16 cellular contexts compared by ENCODE assay signal in genomic region chr2:222492683-222493082, GRCh38.
DNase-seq lines count a peak whose midpoint lies in the region; ATAC-seq, FAIRE-seq and TF ChIP-seq lines count a peak whose summit lies in the region.
"Had no signal": no experiment of that assay in that cellular context is flagged by ENCODE, and none has a peak within 500 bp of the region (broad histone marks: within the 10 kb centered on the region; RNA-seq: fewer than 3 reads in every experiment).

No MANE protein-coding gene starts in this region.

- H3K4me3 ChIP-seq in heart right ventricle (no peak overlapping the region), fibroblast of pulmonary artery (replicated peaks; ENCODE audit: low read depth, low read length) (no peak overlapping the region), liver (ENCODE audit: low read depth in 1 of 3, low read length in 3 of 3) (no peak overlapping the region), small intestine (ENCODE audit: low read depth in 1 of 2, low read length in 2 of 2) (no peak overlapping the region)
- H3K4me3 ChIP-seq: BLaER1 treated with 17β-estradiol and CSF1 and Interleukin-3, amounts not matched to agents 10 nM and 100 nM; GM12878; HAP-1 had no signal

- H3K27ac ChIP-seq in heart right ventricle (no peak overlapping the region), liver (ENCODE audit: low read depth in 1 of 2, low read length in 2 of 2) (no peak overlapping the region), small intestine (ENCODE audit: low read depth in 1 of 2, low read length in 1 of 2) (no peak overlapping the region)
- H3K27ac ChIP-seq: BLaER1 treated with 17β-estradiol and CSF1 and Interleukin-3, amounts not matched to agents 10 nM and 100 nM had no signal

- no peak for DNase-seq in Right ventricle myocardium superior
- no peak for DNase-seq in heart right ventricle
- peak; percentile 13 for DNase-seq in fibroblast of pulmonary artery (ENCODE audit: low read depth)
- DNase-seq in small intestine, result peak; percentile 87
- no peak for DNase-seq in amygdala (lab: John Stamatoyannopoulos, UW)
- DNase-seq in GM13977 (ENCODE audit: low spot score), result no peak
- DNase-seq: ACHN; Calu3; CD4-positive, CD25-positive, alpha-beta regulatory T cell; DMS 273 treated with DMSO at 0.1 percent for 48 hours had no signal

- H3K36me3 ChIP-seq in heart right ventricle (no peaks in the 10 kb centered on the region), liver (ENCODE audit: control insufficient read depth in 4 of 4, insufficient read depth in 3 of 4, low read depth in 1 of 4, low read length in 3 of 4) (no peaks in the 10 kb centered on the region), small intestine (ENCODE audit: control insufficient read depth in 2 of 2, insufficient read depth in 2 of 2, low read length in 2 of 2) (peaks cover 0 to 2% of the 10 kb centered on the region in 2 donors)
- H3K36me3 ChIP-seq: BLaER1 treated with 17β-estradiol and CSF1 and Interleukin-3, amounts not matched to agents 10 nM and 100 nM; HAP-1 had no signal

- no peak for FAIRE-seq in small intestine (lab: Jason Lieb, UNC)
- FAIRE-seq: GM12878, H1 had no signal

- H3K9me3 ChIP-seq in heart right ventricle, result no peaks in the 10 kb centered on the region
- H3K9me3 ChIP-seq in liver (ENCODE audit: control insufficient read depth in 4 of 4, low read length in 3 of 4), result no peaks in the 10 kb centered on the region
- no peaks in the 10 kb centered on the region for H3K9me3 ChIP-seq in small intestine (ENCODE audit: control insufficient read depth, low read depth)
- H3K9me3 ChIP-seq: HAP-1 had no signal

- in situ Hi-C loops in GM13977 (cut with MboI; ENCODE audit: low pct_unique_long_range_greater_than_20kb, low sequenced_read_pairs, unreplicated experiment), result no loop called here

- peak; percentile 44 for ATAC-seq in Right ventricle myocardium superior (ENCODE audit: poor library complexity)
- ATAC-seq in heart right ventricle, result no peak
- ATAC-seq in GM21367 (IDR thresholded peaks at IDR 0.05; ENCODE audit: unreplicated experiment), result no peak
- ATAC-seq: GM12878 had no signal

- TF ChIP-seq CTCF in heart right ventricle (IDR thresholded peaks at IDR 0.05) (no peak), fibroblast of pulmonary artery (IDR thresholded peaks at IDR 0.05; ENCODE audit: low read length, missing control alignments) (no peak), liver (IDR thresholded peaks at IDR 0.05; ENCODE audit: low read depth, low read length, missing input control) (no peak), GM13977 (IDR thresholded peaks at IDR 0.05; ENCODE audit: extremely low read depth, insufficient read depth, missing control alignments) (no peak)

- H3K27me3 ChIP-seq in heart right ventricle (peaks cover 0 to under 1% (median 0%) of the 10 kb centered on the region in 7 donors), liver (ENCODE audit: control insufficient read depth in 4 of 4, insufficient read depth in 4 of 4, low read length in 3 of 4) (no peaks in the 10 kb centered on the region), small intestine (ENCODE audit: control insufficient read depth in 2 of 2, insufficient read depth in 2 of 2, low read length in 2 of 2) (no peaks in the 10 kb centered on the region)
- H3K27me3 ChIP-seq: BLaER1 treated with 17β-estradiol and CSF1 and Interleukin-3, amounts not matched to agents 10 nM and 100 nM had no signal

- intact Hi-C loops in Right ventricle myocardium superior (cut with DNase I) (no loop called here), heart right ventricle (cut with DNase I) (no loop called here)

- peak; percentile 11 to 15 for TF ChIP-seq RAD21 in liver (IDR thresholded peaks at IDR 0.05)

- peaks cover 0 to 7% (median 0%) of the 10 kb centered on the region in 9 donors for H3K4me1 ChIP-seq in heart right ventricle
- H3K4me1 ChIP-seq in liver (ENCODE audit: control insufficient read depth in 4 of 4, insufficient read depth in 4 of 4, low read length in 3 of 4), result peaks cover 0 to 5% (median 0%) of the 10 kb centered on the region in 4 donors
- H3K4me1 ChIP-seq in small intestine (ENCODE audit: control insufficient read depth in 2 of 2, insufficient read depth in 1 of 2, low read depth in 1 of 2, low read length in 1 of 2), result peaks cover 4 to 6% of the 10 kb centered on the region in 2 donors
- H3K4me1 ChIP-seq: BLaER1 treated with 17β-estradiol and CSF1 and Interleukin-3, amounts not matched to agents 10 nM and 100 nM; HAP-1 had no signal

- no peak overlapping the region for H3K9ac ChIP-seq in liver (ENCODE audit: low read depth in 1 of 2, low read length in 2 of 2)
- H3K9ac ChIP-seq: BLaER1 treated with 17β-estradiol and CSF1 and Interleukin-3, amounts not matched to agents 10 nM and 100 nM had no signal

TF ChIP-seq in liver, 16 proteins besides CTCF, POLR2A, EP300 and RAD21:
- TF ChIP-seq GABPA (IDR thresholded peaks at IDR 0.05 in 1 of 2, conservative IDR thresholded peaks at IDR 0.05 in 1 of 2), result no peak
- TF ChIP-seq MAX (IDR thresholded peaks at IDR 0.05), result no peak
- TF ChIP-seq JUND (IDR thresholded peaks at IDR 0.05), result no peak
- TF ChIP-seq HNF4G (IDR thresholded peaks at IDR 0.05), result no peak
- peak; percentile 62 to 73 for TF ChIP-seq RXRA (IDR thresholded peaks at IDR 0.05)
- TF ChIP-seq FOXA1 (IDR thresholded peaks at IDR 0.05), result no peak
- no peak for TF ChIP-seq REST (IDR thresholded peaks at IDR 0.05)
- TF ChIP-seq ZBTB33 (IDR thresholded peaks at IDR 0.05), result no peak
- TF ChIP-seq HNF4A (conservative IDR thresholded peaks at IDR 0.05), result peak; percentile 50 to 59
- no peak for TF ChIP-seq TAF1 (conservative IDR thresholded peaks at IDR 0.05)
- TF ChIP-seq EGR1 (IDR thresholded peaks at IDR 0.05; ENCODE audit: low read depth in 2 of 2), result no peak
- TF ChIP-seq SP1 (IDR thresholded peaks at IDR 0.05), result peak; percentile 66
- no peak for TF ChIP-seq FOXA2 (IDR thresholded peaks at IDR 0.05)
- no peak for TF ChIP-seq YY1 (IDR thresholded peaks at IDR 0.05)

Comparison
In these comparisons a context has a peak if more than half of its experiments do, and no peak if none do; other contexts are left out.
1. DNase-seq: peak in fibroblast of pulmonary artery (single experiment) and small intestine (single experiment); none in Right ventricle myocardium superior (single experiment), heart right ventricle (0 of 2), amygdala (0 of 56) and GM13977 (single experiment).